Comparison of ENCODE assay signal across 1 cellular context in the genomic region with DNA sequence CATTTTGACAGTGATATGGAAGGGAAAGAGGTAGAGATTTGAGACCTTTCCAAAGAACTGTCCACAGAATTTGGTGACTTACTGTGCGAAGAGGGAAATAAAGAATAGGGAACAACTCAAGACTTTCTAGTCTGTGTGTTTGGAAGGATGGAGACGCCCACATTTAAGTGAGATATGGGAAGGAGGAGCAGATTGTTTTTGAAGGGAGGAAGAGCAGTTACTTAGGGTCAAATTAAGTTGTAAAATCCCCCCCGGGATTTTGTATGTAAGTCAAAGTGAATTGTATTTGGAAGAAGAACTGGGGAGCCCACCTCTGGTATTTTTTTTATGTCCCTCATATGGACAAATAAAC.
TF ChIP-seq lines count a peak whose summit lies in the region.

No MANE protein-coding gene starts in this region.

TF ChIP-seq in H1, 55 proteins besides CTCF, POLR2A, EP300 and RAD21 (continued from another document):
- no peak for TF ChIP-seq BRCA1 (IDR thresholded peaks at IDR 0.05; ENCODE audit: low read depth, low read length)
- no peak for TF ChIP-seq ATF2 (IDR thresholded peaks at IDR 0.05; ENCODE audit: low read length)
- no peak for TF ChIP-seq JUN (IDR thresholded peaks at IDR 0.05; ENCODE audit: low read depth, low read length)
- TF ChIP-seq CHD2 (IDR thresholded peaks at IDR 0.05; ENCODE audit: low read length), result no peak
- TF ChIP-seq CBX8 (IDR thresholded peaks at IDR 0.05; ENCODE audit: borderline replicate concordance, low read depth, low read length), result no peak
- no peak for TF ChIP-seq RFX5 (IDR thresholded peaks at IDR 0.05; ENCODE audit: borderline replicate concordance, low read depth, low read length)
- TF ChIP-seq, protein P1, sequence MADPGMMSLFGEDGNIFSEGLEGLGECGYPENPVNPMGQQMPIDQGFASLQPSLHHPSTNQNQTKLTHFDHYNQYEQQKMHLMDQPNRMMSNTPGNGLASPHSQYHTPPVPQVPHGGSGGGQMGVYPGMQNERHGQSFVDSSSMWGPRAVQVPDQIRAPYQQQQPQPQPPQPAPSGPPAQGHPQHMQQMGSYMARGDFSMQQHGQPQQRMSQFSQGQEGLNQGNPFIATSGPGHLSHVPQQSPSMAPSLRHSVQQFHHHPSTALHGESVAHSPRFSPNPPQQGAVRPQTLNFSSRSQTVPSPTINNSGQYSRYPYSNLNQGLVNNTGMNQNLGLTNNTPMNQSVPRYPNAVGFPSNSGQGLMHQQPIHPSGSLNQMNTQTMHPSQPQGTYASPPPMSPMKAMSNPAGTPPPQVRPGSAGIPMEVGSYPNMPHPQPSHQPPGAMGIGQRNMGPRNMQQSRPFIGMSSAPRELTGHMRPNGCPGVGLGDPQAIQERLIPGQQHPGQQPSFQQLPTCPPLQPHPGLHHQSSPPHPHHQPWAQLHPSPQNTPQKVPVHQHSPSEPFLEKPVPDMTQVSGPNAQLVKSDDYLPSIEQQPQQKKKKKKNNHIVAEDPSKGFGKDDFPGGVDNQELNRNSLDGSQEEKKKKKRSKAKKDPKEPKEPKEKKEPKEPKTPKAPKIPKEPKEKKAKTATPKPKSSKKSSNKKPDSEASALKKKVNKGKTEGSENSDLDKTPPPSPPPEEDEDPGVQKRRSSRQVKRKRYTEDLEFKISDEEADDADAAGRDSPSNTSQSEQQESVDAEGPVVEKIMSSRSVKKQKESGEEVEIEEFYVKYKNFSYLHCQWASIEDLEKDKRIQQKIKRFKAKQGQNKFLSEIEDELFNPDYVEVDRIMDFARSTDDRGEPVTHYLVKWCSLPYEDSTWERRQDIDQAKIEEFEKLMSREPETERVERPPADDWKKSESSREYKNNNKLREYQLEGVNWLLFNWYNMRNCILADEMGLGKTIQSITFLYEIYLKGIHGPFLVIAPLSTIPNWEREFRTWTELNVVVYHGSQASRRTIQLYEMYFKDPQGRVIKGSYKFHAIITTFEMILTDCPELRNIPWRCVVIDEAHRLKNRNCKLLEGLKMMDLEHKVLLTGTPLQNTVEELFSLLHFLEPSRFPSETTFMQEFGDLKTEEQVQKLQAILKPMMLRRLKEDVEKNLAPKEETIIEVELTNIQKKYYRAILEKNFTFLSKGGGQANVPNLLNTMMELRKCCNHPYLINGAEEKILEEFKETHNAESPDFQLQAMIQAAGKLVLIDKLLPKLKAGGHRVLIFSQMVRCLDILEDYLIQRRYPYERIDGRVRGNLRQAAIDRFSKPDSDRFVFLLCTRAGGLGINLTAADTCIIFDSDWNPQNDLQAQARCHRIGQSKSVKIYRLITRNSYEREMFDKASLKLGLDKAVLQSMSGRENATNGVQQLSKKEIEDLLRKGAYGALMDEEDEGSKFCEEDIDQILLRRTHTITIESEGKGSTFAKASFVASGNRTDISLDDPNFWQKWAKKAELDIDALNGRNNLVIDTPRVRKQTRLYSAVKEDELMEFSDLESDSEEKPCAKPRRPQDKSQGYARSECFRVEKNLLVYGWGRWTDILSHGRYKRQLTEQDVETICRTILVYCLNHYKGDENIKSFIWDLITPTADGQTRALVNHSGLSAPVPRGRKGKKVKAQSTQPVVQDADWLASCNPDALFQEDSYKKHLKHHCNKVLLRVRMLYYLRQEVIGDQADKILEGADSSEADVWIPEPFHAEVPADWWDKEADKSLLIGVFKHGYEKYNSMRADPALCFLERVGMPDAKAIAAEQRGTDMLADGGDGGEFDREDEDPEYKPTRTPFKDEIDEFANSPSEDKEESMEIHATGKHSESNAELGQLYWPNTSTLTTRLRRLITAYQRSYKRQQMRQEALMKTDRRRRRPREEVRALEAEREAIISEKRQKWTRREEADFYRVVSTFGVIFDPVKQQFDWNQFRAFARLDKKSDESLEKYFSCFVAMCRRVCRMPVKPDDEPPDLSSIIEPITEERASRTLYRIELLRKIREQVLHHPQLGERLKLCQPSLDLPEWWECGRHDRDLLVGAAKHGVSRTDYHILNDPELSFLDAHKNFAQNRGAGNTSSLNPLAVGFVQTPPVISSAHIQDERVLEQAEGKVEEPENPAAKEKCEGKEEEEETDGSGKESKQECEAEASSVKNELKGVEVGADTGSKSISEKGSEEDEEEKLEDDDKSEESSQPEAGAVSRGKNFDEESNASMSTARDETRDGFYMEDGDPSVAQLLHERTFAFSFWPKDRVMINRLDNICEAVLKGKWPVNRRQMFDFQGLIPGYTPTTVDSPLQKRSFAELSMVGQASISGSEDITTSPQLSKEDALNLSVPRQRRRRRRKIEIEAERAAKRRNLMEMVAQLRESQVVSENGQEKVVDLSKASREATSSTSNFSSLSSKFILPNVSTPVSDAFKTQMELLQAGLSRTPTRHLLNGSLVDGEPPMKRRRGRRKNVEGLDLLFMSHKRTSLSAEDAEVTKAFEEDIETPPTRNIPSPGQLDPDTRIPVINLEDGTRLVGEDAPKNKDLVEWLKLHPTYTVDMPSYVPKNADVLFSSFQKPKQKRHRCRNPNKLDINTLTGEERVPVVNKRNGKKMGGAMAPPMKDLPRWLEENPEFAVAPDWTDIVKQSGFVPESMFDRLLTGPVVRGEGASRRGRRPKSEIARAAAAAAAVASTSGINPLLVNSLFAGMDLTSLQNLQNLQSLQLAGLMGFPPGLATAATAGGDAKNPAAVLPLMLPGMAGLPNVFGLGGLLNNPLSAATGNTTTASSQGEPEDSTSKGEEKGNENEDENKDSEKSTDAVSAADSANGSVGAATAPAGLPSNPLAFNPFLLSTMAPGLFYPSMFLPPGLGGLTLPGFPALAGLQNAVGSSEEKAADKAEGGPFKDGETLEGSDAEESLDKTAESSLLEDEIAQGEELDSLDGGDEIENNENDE (IDR thresholded peaks at IDR 0.05; ENCODE audit: insufficient replicate concordance, low read length), result no peak
- no peak for TF ChIP-seq TAF1 (IDR thresholded peaks at IDR 0.05; ENCODE audit: low read depth, low read length)
- no peak for TF ChIP-seq EZH2 (IDR thresholded peaks at IDR 0.05; ENCODE audit: low read depth, low read length, severe bottlenecking)
- no peak for TF ChIP-seq MAFK (IDR thresholded peaks at IDR 0.05; ENCODE audit: low read depth, low read length)
- no peak for TF ChIP-seq ZNF274 (IDR thresholded peaks at IDR 0.05; ENCODE audit: borderline replicate concordance, extremely low read depth, low read length)
- TF ChIP-seq CBX5 (IDR thresholded peaks at IDR 0.05; ENCODE audit: low read depth, low read length), result no peak
- no peak for TF ChIP-seq SIN3A (conservative IDR thresholded peaks at IDR 0.05 in 1 of 2, IDR thresholded peaks at IDR 0.05 in 1 of 2; ENCODE audit: low read depth in 1 of 2, low read length in 2 of 2)
- TF ChIP-seq GABPA (IDR thresholded peaks at IDR 0.05; ENCODE audit: borderline replicate concordance, insufficient read depth, low read length), result no peak
- no peak for TF ChIP-seq KDM1A (IDR thresholded peaks at IDR 0.05; ENCODE audit: borderline replicate concordance, low read length)
- TF ChIP-seq CREB1 (IDR thresholded peaks at IDR 0.05), result no peak
